In genomic region chr10:30434273-30435067, GRCh38 we compare ENCODE assay signal across 1 cellular context.
TF ChIP-seq lines count a peak whose summit lies in the region.

No MANE protein-coding gene starts in this region.

TF ChIP-seq in GM12878, 131 proteins besides CTCF, POLR2A, EP300 and RAD21 (continued from another document and continues in another):
- TF ChIP-seq HSF1 (IDR thresholded peaks at IDR 0.05; ENCODE audit: low read depth, low read length) (no peak), TARDBP (IDR thresholded peaks at IDR 0.05; ENCODE audit: borderline replicate concordance) (no peak), FOS (IDR thresholded peaks at IDR 0.05; ENCODE audit: borderline replicate concordance, extremely low read depth, insufficient read length) (no peak), HDAC6 (IDR thresholded peaks at IDR 0.05; ENCODE audit: unreplicated experiment) (no peak), POLR2AphosphoS2 (IDR thresholded peaks at IDR 0.05; ENCODE audit: low read depth, low read length) (peak; percentile 74; the same call in 1 of the 2 replicates), NFIC (IDR thresholded peaks at IDR 0.05; ENCODE audit: low read depth, low read length) (no peak), PML (IDR thresholded peaks at IDR 0.05; ENCODE audit: low read length) (no peak; the same call in 1 of the 2 replicates), MEF2A (IDR thresholded peaks at IDR 0.05; ENCODE audit: insufficient read depth, low read depth, low read length) (no peak), ESRRA (IDR thresholded peaks at IDR 0.05; ENCODE audit: low read length) (no peak), PKNOX1 (IDR thresholded peaks at IDR 0.05) (no peak), SMARCA5 (IDR thresholded peaks at IDR 0.05) (no peak; the same call in 1 of the 2 replicates), BCL11A (IDR thresholded peaks at IDR 0.05; ENCODE audit: low read depth, low read length) (peak; percentile 45; the same call in 1 of the 2 replicates), ELK1 (IDR thresholded peaks at IDR 0.05; ENCODE audit: low read depth, low read length) (no peak), USF1 (IDR thresholded peaks at IDR 0.05; ENCODE audit: borderline replicate concordance, extremely low read length, insufficient read depth, low read depth, low read length) (peak; percentile 24), NBN (IDR thresholded peaks at IDR 0.05) (no peak; the same call in none of the 2 replicates), ZBTB33 (IDR thresholded peaks at IDR 0.05) (no peak), MXI1 (IDR thresholded peaks at IDR 0.05; ENCODE audit: low read depth, low read length) (peak; percentile 69; the same call in 1 of the 2 replicates), RCOR1 (conservative IDR thresholded peaks at IDR 0.05; ENCODE audit: low read depth, low read length) (0 out of 2 replicates have a peak, but pooled peaks have one; percentile 9), ZNF384 (IDR thresholded peaks at IDR 0.05; ENCODE audit: borderline replicate concordance, low read depth, low read length) (no peak), SMAD5 (IDR thresholded peaks at IDR 0.05; ENCODE audit: low read depth) (peak; percentile 27; the same call in 1 of the 2 replicates), RBBP5 (conservative IDR thresholded peaks at IDR 0.05) (no peak), ZNF207 (IDR thresholded peaks at IDR 0.05; ENCODE audit: borderline replicate concordance) (no peak), YY1 (IDR thresholded peaks at IDR 0.05; ENCODE audit: low read depth, low read length) (0 out of 2 replicates have a peak, but pooled peaks have one; percentile 8), HCFC1 (IDR thresholded peaks at IDR 0.05; ENCODE audit: low read length) (no peak; the same call in 1 of the 2 replicates), MEF2B (IDR thresholded peaks at IDR 0.05; ENCODE audit: partially characterized antibody, poor library complexity, severe bottlenecking) (peak; percentile 6), GATAD2B (conservative IDR thresholded peaks at IDR 0.05; ENCODE audit: low read depth) (peak; percentile 99), TCF12 (IDR thresholded peaks at IDR 0.05; ENCODE audit: low read depth, low read length) (peak; percentile 97), STAT1 (conservative IDR thresholded peaks at IDR 0.05) (no peak), WRNIP1 (IDR thresholded peaks at IDR 0.05; ENCODE audit: borderline replicate concordance, low read depth, low read length) (no peak), NFXL1 (IDR thresholded peaks at IDR 0.05; ENCODE audit: borderline replicate concordance) (peak; percentile 94; the same call in 1 of the 2 replicates), FOXM1 (IDR thresholded peaks at IDR 0.05; ENCODE audit: low read depth, low read length) (peak; percentile 51; the same call in 1 of the 2 replicates), CHD1 (IDR thresholded peaks at IDR 0.05; ENCODE audit: low read depth, low read length) (0 out of 2 replicates have a peak, but pooled peaks have one; percentile 24), POLR2AphosphoS5 (IDR thresholded peaks at IDR 0.05; ENCODE audit: low read length) (peak; percentile 87), DPF2 (IDR thresholded peaks at IDR 0.05) (peak; percentile 97), SREBF1 (IDR thresholded peaks at IDR 0.05; ENCODE audit: low read length) (no peak), CHD2 (IDR thresholded peaks at IDR 0.05; ENCODE audit: borderline replicate concordance, low read depth, low read length) (no peak), KAT2A (conservative IDR thresholded peaks at IDR 0.05; ENCODE audit: control insufficient read depth, low read depth, low read length) (no peak), YBX1 (IDR thresholded peaks at IDR 0.05) (no peak), KDM1A (IDR thresholded peaks at IDR 0.05; ENCODE audit: borderline replicate concordance) (no peak), ATF2 (IDR thresholded peaks at IDR 0.05; ENCODE audit: low read length) (no peak), MTA2 (IDR thresholded peaks at IDR 0.05; ENCODE audit: low read depth) (peak; percentile 28; the same call in 1 of the 2 replicates), RUNX3 (IDR thresholded peaks at IDR 0.05; ENCODE audit: low read length) (peak; percentile 44), STAT3 (IDR thresholded peaks at IDR 0.05; ENCODE audit: low read depth, low read length) (no peak), RAD51 (IDR thresholded peaks at IDR 0.05) (no peak), CEBPB (IDR thresholded peaks at IDR 0.05; ENCODE audit: borderline replicate concordance in 1 of 2, low read depth in 2 of 2, low read length in 2 of 2) (peak in 1 of 2 experiments; percentile 89; a peak in 1 of 4 replicates), NR2C1 (IDR thresholded peaks at IDR 0.05) (no peak), ZSCAN29 (IDR thresholded peaks at IDR 0.05) (no peak), NR2F1 (conservative IDR thresholded peaks at IDR 0.05) (peak; percentile 51), CREM (IDR thresholded peaks at IDR 0.05; ENCODE audit: low read depth) (no peak; the same call in 1 of the 2 replicates), NFYA (IDR thresholded peaks at IDR 0.05; ENCODE audit: borderline replicate concordance, low read depth, low read length) (no peak), ASH2L (IDR thresholded peaks at IDR 0.05; ENCODE audit: borderline replicate concordance, low read depth) (no peak), TAF1 (IDR thresholded peaks at IDR 0.05; ENCODE audit: borderline replicate concordance, low read depth, low read length) (peak; percentile 91), IKZF2 (IDR thresholded peaks at IDR 0.05) (peak in 1 of 2 experiments; percentile 19; a peak in 2 of 4 replicates), SUPT20H (IDR thresholded peaks at IDR 0.05; ENCODE audit: borderline replicate concordance, control insufficient read depth, low read depth, low read length) (no peak), RELB (IDR thresholded peaks at IDR 0.05; ENCODE audit: low read depth) (peak; percentile 81), BHLHE40 (IDR thresholded peaks at IDR 0.05; ENCODE audit: borderline replicate concordance in 1 of 2, low read depth in 2 of 2, low read length in 1 of 2) (peak; percentile 60 to 79; a peak in 3 of 4 replicates), FOXK2 (IDR thresholded peaks at IDR 0.05) (no peak)
- TF ChIP-seq, protein P1, sequence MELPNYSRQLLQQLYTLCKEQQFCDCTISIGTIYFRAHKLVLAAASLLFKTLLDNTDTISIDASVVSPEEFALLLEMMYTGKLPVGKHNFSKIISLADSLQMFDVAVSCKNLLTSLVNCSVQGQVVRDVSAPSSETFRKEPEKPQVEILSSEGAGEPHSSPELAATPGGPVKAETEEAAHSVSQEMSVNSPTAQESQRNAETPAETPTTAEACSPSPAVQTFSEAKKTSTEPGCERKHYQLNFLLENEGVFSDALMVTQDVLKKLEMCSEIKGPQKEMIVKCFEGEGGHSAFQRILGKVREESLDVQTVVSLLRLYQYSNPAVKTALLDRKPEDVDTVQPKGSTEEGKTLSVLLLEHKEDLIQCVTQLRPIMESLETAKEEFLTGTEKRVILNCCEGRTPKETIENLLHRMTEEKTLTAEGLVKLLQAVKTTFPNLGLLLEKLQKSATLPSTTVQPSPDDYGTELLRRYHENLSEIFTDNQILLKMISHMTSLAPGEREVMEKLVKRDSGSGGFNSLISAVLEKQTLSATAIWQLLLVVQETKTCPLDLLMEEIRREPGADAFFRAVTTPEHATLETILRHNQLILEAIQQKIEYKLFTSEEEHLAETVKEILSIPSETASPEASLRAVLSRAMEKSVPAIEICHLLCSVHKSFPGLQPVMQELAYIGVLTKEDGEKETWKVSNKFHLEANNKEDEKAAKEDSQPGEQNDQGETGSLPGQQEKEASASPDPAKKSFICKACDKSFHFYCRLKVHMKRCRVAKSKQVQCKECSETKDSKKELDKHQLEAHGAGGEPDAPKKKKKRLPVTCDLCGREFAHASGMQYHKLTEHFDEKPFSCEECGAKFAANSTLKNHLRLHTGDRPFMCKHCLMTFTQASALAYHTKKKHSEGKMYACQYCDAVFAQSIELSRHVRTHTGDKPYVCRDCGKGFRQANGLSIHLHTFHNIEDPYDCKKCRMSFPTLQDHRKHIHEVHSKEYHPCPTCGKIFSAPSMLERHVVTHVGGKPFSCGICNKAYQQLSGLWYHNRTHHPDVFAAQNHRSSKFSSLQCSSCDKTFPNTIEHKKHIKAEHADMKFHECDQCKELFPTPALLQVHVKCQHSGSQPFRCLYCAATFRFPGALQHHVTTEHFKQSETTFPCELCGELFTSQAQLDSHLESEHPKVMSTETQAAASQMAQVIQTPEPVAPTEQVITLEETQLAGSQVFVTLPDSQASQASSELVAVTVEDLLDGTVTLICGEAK (IDR thresholded peaks at IDR 0.05; ENCODE audit: borderline replicate concordance) = no peak
